8 cellular contexts compared by ENCODE assay signal in genomic region chr19:8569066-8569761, GRCh38. TPM values are rescaled to one million over a fixed set of nuclear protein-coding genes. Genes with fewer than 3 reads are reported as not detected.
DNase-seq lines count a peak whose midpoint lies in the region; ATAC-seq, FAIRE-seq and TF ChIP-seq lines count a peak whose summit lies in the region.

No MANE protein-coding gene starts in this region.

- DNase-seq in GF-D8 (lab: John Stamatoyannopoulos, UW), result peak; percentile 98
- DNase-seq in RCC 7860 (ENCODE audit: low spot score), result peak; percentile 63
- DNase-seq in right cardiac atrium, result peak in 2 of 3 donors; percentile 64 to 69
- peak; percentile 77 for DNase-seq in stimulated activated CD8-positive, alpha-beta memory T cell treated with anti-CD3 and anti-CD28 coated beads, Interleukin-4, amount 100 ng/mL, for 48 hours
- DNase-seq in sigmoid colon, result no peak
- DNase-seq in H7, result no peak

- H3K27me3 ChIP-seq in right cardiac atrium (ENCODE audit: control insufficient read depth, insufficient read depth) (no peaks in the 10 kb centered on the region), sigmoid colon (no peaks in the 10 kb centered on the region), H7 (ENCODE audit: control insufficient read depth, insufficient read depth, low read length) (no peaks in the 10 kb centered on the region)

- H3K9me3 ChIP-seq in right cardiac atrium (ENCODE audit: control insufficient read depth, low read length) (no peaks in the 10 kb centered on the region), sigmoid colon (no peaks in the 10 kb centered on the region)

- H3K4me3 ChIP-seq in right cardiac atrium (ENCODE audit: low read length), result no peak overlapping the region
- H3K4me3 ChIP-seq in sigmoid colon, result no peak overlapping the region
- no peak overlapping the region for H3K4me3 ChIP-seq in H7 (ENCODE audit: insufficient read depth, low read depth, low read length)

- no peaks in the 10 kb centered on the region for H3K27me3 Mint-ChIP-seq in activated T-helper 17 cell treated with anti-CD3 and anti-CD28 coated beads, Interleukin-2, amount 50 U/mL, for 72 hours

- peak; percentile 72 for FAIRE-seq in RCC 7860 (lab: Jason Lieb, UNC)

- intact Hi-C loops in right cardiac atrium (cut with DNase I), result no loop called here
- intact Hi-C loops in sigmoid colon (cut with DNase I), result no loop called here

- no peaks in the 10 kb centered on the region for H3K36me3 ChIP-seq in sigmoid colon
- H3K36me3 ChIP-seq in H7 (replicated peaks; ENCODE audit: control insufficient read depth, insufficient read depth, low read length), result no peaks in the 10 kb centered on the region

- TF ChIP-seq POLR2A in sigmoid colon (IDR thresholded peaks at IDR 0.05), result no peak

- H3K9me3 Mint-ChIP-seq in activated T-helper 17 cell treated with anti-CD3 and anti-CD28 coated beads, Interleukin-2, amount 50 U/mL, for 72 hours, result no peaks in the 10 kb centered on the region

- peak overlapping the region; percentile 87 for H3K27ac Mint-ChIP-seq in activated T-helper 17 cell treated with anti-CD3 and anti-CD28 coated beads, Interleukin-2, amount 50 U/mL, for 72 hours

- ATAC-seq in HG02763 (IDR thresholded peaks at IDR 0.05; ENCODE audit: unreplicated experiment) (peak; percentile 57), right cardiac atrium (peak; percentile 59 to 73)
- peak; percentile 76 for ATAC-seq in activated T-helper 17 cell treated with anti-CD3 and anti-CD28 coated beads, Interleukin-2, amount 50 U/mL, for 72 hours (replicated peaks)

- H3K4me1 ChIP-seq in right cardiac atrium (ENCODE audit: control insufficient read depth, insufficient read depth, low read length) (no peaks in the 10 kb centered on the region), sigmoid colon (no peaks in the 10 kb centered on the region)

- H3K4me3 Mint-ChIP-seq in activated T-helper 17 cell treated with anti-CD3 and anti-CD28 coated beads, Interleukin-2, amount 50 U/mL, for 72 hours, result peak overlapping the region; percentile 93

- peaks cover 39% of the 10 kb centered on the region for H3K4me1 Mint-ChIP-seq in activated T-helper 17 cell treated with anti-CD3 and anti-CD28 coated beads, Interleukin-2, amount 50 U/mL, for 72 hours

- 72% methylated on average over 5 of the region's 5 CpGs for WGBS in right cardiac atrium
- 49 to 70% methylated on average over 5 of the region's 5 CpGs for WGBS in sigmoid colon, 2 donors

- H3K36me3 Mint-ChIP-seq in activated T-helper 17 cell treated with anti-CD3 and anti-CD28 coated beads, Interleukin-2, amount 50 U/mL, for 72 hours (ENCODE audit: low read depth), result peaks cover 16% of the 10 kb centered on the region

- TF ChIP-seq CTCF in sigmoid colon (IDR thresholded peaks at IDR 0.05), result no peak

- TF ChIP-seq EP300 in sigmoid colon (IDR thresholded peaks at IDR 0.05), result no peak

- H3K27ac ChIP-seq in right cardiac atrium (ENCODE audit: low read length) (no peak overlapping the region), sigmoid colon (no peak overlapping the region)

RNA-seq across cellular contexts. Expression of gene MYO1F, which starts 8.0 kb away (rescaled TPM):
- total RNA-seq in activated T-helper 17 cell treated with anti-CD3 and anti-CD28 coated beads, Interleukin-2, amount 50 U/mL, for 72 hours, result 100 to 1,000 TPM in 1 of 2 donors, 10 to 100 TPM in 1; 68.7 to 134 TPM
- total RNA-seq in right cardiac atrium (10 to 100 TPM; 11.3 to 23.2 (median 15.3) TPM), sigmoid colon (10 to 100 TPM in 3 of 4 donors, 1 to 10 TPM in 1; 7.4 to 13.2 (median 11.6) TPM)
- polyA plus RNA-seq in right cardiac atrium (9.3 TPM), sigmoid colon (10 to 100 TPM in 1 of 3 donors, 1 to 10 TPM in 2; 6.6 to 19.4 (median 6.9) TPM)
- 3.0 and 4.5 TPM in 2 replicates for total RNA-seq in H7 (2014; rRNA removed; shearing (Covaris generic))

RNA-seq across cellular contexts. Expression of gene ADAMTS10, which starts 41.3 kb away (rescaled TPM):
- 1 to 10 TPM; 2.5 to 7.4 TPM for total RNA-seq in activated T-helper 17 cell treated with anti-CD3 and anti-CD28 coated beads, Interleukin-2, amount 50 U/mL, for 72 hours
- 10 to 100 TPM; 16.1 to 29.3 (median 22.0) TPM for total RNA-seq in right cardiac atrium
- polyA plus RNA-seq in right cardiac atrium, result 18.1 TPM
- 10 to 100 TPM; 20.3 to 90.6 (median 27.2) TPM for total RNA-seq in sigmoid colon
- 10 to 100 TPM in 1 of 3 donors, 1 to 10 TPM in 1, not detected in 1; 1.2 to 13.7 TPM for polyA plus RNA-seq in sigmoid colon
- 23.2 and 32.9 TPM in 2 replicates for total RNA-seq in H7 (2014; rRNA removed; shearing (Covaris generic))

RNA-seq across cellular contexts. Expression of gene ZNF414, which starts 55.2 kb away (rescaled TPM):
- total RNA-seq in activated T-helper 17 cell treated with anti-CD3 and anti-CD28 coated beads, Interleukin-2, amount 50 U/mL, for 72 hours, result 10 to 100 TPM; 18.4 to 19.1 TPM
- total RNA-seq in right cardiac atrium (10 to 100 TPM; 13.4 to 16.4 (median 16.1) TPM), sigmoid colon (10 to 100 TPM in 2 of 4 donors, 1 to 10 TPM in 2; 3.6 to 18.9 (median 10.9) TPM)
- polyA plus RNA-seq in right cardiac atrium (19.3 TPM), sigmoid colon (10 to 100 TPM; 17.1 to 31.0 (median 24.0) TPM)
- 7.6 and 13.1 TPM in 2 replicates for total RNA-seq in H7 (2014; rRNA removed; shearing (Covaris generic))

Comparison
In these comparisons a context has a peak if more than half of its experiments do, and no peak if none do; other contexts are left out.
1. DNase-seq: peak in GF-D8 (single experiment), RCC 7860 (single experiment), right cardiac atrium (2 of 3) and stimulated activated CD8-positive, alpha-beta memory T cell treated with anti-CD3 and anti-CD28 coated beads, Interleukin-4, amount 100 ng/mL, for 48 hours (single experiment); none in sigmoid colon (single experiment) and H7 (single experiment).
2. Peak in every context shown above with its lines, with median percentiles within 50 percentile points of each other: ATAC-seq.